ENCODE assay signal across 12 cellular contexts in the genomic region with DNA sequence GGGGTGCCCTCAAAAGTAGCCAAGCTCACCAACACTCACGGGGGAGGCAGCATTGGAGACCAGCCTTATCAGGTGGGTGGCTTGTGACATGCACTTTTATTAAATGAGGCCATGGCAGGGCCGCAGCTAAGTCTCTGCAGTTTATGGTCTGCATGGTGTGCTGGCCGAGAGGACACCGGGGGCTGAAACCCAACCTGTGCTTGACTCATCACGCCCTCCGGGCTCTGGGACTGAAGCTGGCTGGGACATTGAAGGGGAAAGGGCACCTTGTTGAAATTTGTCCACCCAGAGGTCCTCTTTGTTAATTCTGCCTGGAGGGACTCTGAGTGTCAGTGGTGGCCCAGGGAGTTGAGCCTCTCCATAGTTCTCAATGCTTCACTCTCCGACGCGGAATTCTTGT. TPM values are rescaled to one million over a fixed set of nuclear protein-coding genes. Genes with fewer than 3 reads are reported as not detected.
DNase-seq lines count a peak whose midpoint lies in the region; ATAC-seq and TF ChIP-seq lines count a peak whose summit lies in the region.
"Had no signal": no experiment of that assay in that cellular context is flagged by ENCODE, and none has a peak within 500 bp of the region (broad histone marks: within the 10 kb centered on the region; RNA-seq: fewer than 3 reads in every experiment).

No MANE protein-coding gene starts in this region.

- no peaks in the 10 kb centered on the region for H3K79me2 ChIP-seq in GM23248 (ENCODE audit: insufficient read depth)

- CTCF ChIA-PET in Panc1 (lab: Charles Lee), result interaction anchor here (0.5 to 1.4 kb wide), 8 partner anchors 9 to 545 kb away, joined by 3 to 9 read pairs (median 4); no protein-coding TSS in a partner anchor

- H3K27ac Mint-ChIP-seq in osteocyte (ENCODE audit: unreplicated experiment), result peak overlapping the region; percentile 75

- H2AFZ ChIP-seq in GM23248, result peak overlapping the region; percentile 92; the same call in 1 of the 2 replicates

- H3K9ac ChIP-seq in GM23248, result no peak overlapping the region

- no peak for TF ChIP-seq CTCF in Panc1 (IDR thresholded peaks at IDR 0.05)
- TF ChIP-seq CTCF in fibroblast of pulmonary artery (IDR thresholded peaks at IDR 0.05; ENCODE audit: low read length, missing control alignments), result no peak
- no peak for TF ChIP-seq CTCF in osteocyte (IDR thresholded peaks at IDR 0.05)

- WGBS in GM23248 (ENCODE audit: low coverage in 1 of 2, low lambda C conversion rate in 2 of 2, missing lambda C conversion rate in 2 of 2), 2 experiments, result 79 to 81% methylated on average over 9 of the region's 9 CpGs
- WGBS in aorta, 2 donors, result 54 to 59% methylated on average over 9 of the region's 9 CpGs

- DNase-seq in GM23248 (no peak), Panc1 (ENCODE audit: low read depth, low spot score) (no peak), fibroblast of pulmonary artery (ENCODE audit: low read depth) (no peak), osteocyte (ENCODE audit: extremely low spot score, unreplicated experiment) (no peak), aorta (no peak), NCI-H2227 (lab: John Stamatoyannopoulos, UW; ENCODE audit: unreplicated experiment) (no peak), cerebellum (ENCODE audit: low spot score) (no peak)
- no peak for DNase-seq in activated T-cell treated with anti-CD3 and anti-CD28 coated beads, Interleukin-2, amount 50 U/mL, for 48 hours
- DNase-seq: DMS79 treated with DMSO at 0.1 percent for 48 hours, NCI-H1105 treated with DMSO at 0.1 percent for 48 hours had no signal

- BruUV-seq in Panc1 (replicated peaks; lab: Mats Ljungman, UMichigan), result no TSS peak

- H3K27ac ChIP-seq in GM23248 (no peak overlapping the region), Panc1 (ENCODE audit: low read length) (no peak overlapping the region), aorta (ENCODE audit: low read depth in 1 of 2, low read length in 2 of 2) (no peak overlapping the region)

- H3K9me3 Mint-ChIP-seq in osteocyte (ENCODE audit: unreplicated experiment), result no peaks in the 10 kb centered on the region
- H3K9me3 Mint-ChIP-seq: activated T-helper 2 cell treated with anti-CD3 and anti-CD28 coated beads, Interferon-gamma antibody, Interleukin-2, Interleukin-4, amounts not matched to agents 10 μg/mL and 5 μg/mL and 100 μg/mL, durations not matched to agents 14 hours and 24 hours and 36 hours; T-cell had no signal

- no peaks in the 10 kb centered on the region for H3K36me3 ChIP-seq in GM23248 (ENCODE audit: low read depth)
- no peaks in the 10 kb centered on the region for H3K36me3 ChIP-seq in Panc1 (ENCODE audit: control insufficient read depth, insufficient read depth, low read length)
- no peaks in the 10 kb centered on the region for H3K36me3 ChIP-seq in aorta (ENCODE audit: control insufficient read depth in 1 of 2, insufficient read depth in 2 of 2, low read length in 1 of 2)

- H3K4me1 ChIP-seq in GM23248 (ENCODE audit: insufficient read depth) (0 out of 2 replicates have a peak, but pooled peaks cover 6% of the 10 kb centered on the region), Panc1 (ENCODE audit: control insufficient read depth, insufficient read depth, low read length) (peaks cover 6% of the 10 kb centered on the region), aorta (ENCODE audit: control insufficient read depth in 1 of 2, insufficient read depth in 2 of 2, low read length in 2 of 2) (no peaks in the 10 kb centered on the region)

- intact Hi-C loops in Panc1 (cut with micrococcal nuclease; ENCODE audit: unreplicated experiment), result loop anchor here (2.0 kb wide), 1 partner anchor 91 kb away; no protein-coding TSS in a partner anchor
- intact Hi-C loops in aorta (cut with DNase I), result loop anchor here (2.0 to 10.0 kb wide), 2 partner anchors 91 to 213 kb away; no protein-coding TSS in a partner anchor

- no peaks in the 10 kb centered on the region for H4K20me1 ChIP-seq in GM23248 (ENCODE audit: insufficient read depth)

- POLR2A ChIA-PET in Panc1 (lab: Charles Lee), result no interaction called here

- H3K27me3 ChIP-seq in GM23248 (replicated peaks; ENCODE audit: insufficient read depth) (peaks cover 18% of the 10 kb centered on the region; the same call in 1 of the 2 replicates), Panc1 (ENCODE audit: control insufficient read depth, insufficient read depth, low read length) (no peaks in the 10 kb centered on the region), aorta (ENCODE audit: control insufficient read depth in 1 of 2, insufficient read depth in 2 of 2, low read length in 1 of 2) (no peaks in the 10 kb centered on the region)

- ATAC-seq in Panc1 (peak; percentile 20; the same call in 1 of the 2 replicates), aorta (ENCODE audit: low FRiP score) (no peak)

- H3K4me2 ChIP-seq in GM23248 (ENCODE audit: unreplicated experiment), result peak overlapping the region; percentile 98

- H3K9me2 ChIP-seq in GM23248 (ENCODE audit: insufficient read depth), result no peaks in the 10 kb centered on the region

- in situ Hi-C loops in GM23248 (cut with MboI), result no loop called here
- in situ Hi-C loops in Panc1 (cut with HindIII; ENCODE audit: low pct_unique_long_range_greater_than_20kb, low sequenced_read_pairs), result no loop called here

- H3K36me3 Mint-ChIP-seq in osteocyte (ENCODE audit: unreplicated experiment), result peaks cover 3% of the 10 kb centered on the region
- H3K36me3 Mint-ChIP-seq: T-cell had no signal

- H3K4me3 ChIP-seq in GM23248 (peak overlapping the region; percentile 70; the same call in 1 of the 2 replicates), Panc1 (ENCODE audit: low read depth in 2 of 2, low read length in 2 of 2) (peak overlapping the region in 1 of 2 experiments; percentile 35; a peak in 1 of 4 replicates), fibroblast of pulmonary artery (replicated peaks; ENCODE audit: low read depth, low read length) (peak overlapping the region; percentile 43), aorta (ENCODE audit: low read length in 2 of 2) (no peak overlapping the region)

- H3K9me3 ChIP-seq in GM23248 (ENCODE audit: low read depth) (no peaks in the 10 kb centered on the region), Panc1 (ENCODE audit: control insufficient read depth, insufficient read depth, low read depth, low read length) (no peaks in the 10 kb centered on the region), aorta (ENCODE audit: control insufficient read depth, low read length) (no peaks in the 10 kb centered on the region)

- peak overlapping the region; percentile 68 for H3K4me3 Mint-ChIP-seq in osteocyte (ENCODE audit: unreplicated experiment)

- H3F3A ChIP-seq in GM23248 (ENCODE audit: insufficient read depth), result peaks cover 7% of the 10 kb centered on the region

- H3K4me1 Mint-ChIP-seq in osteocyte (ENCODE audit: unreplicated experiment), result peaks cover 20% of the 10 kb centered on the region

- peaks cover 27% of the 10 kb centered on the region for H3K27me3 Mint-ChIP-seq in osteocyte (ENCODE audit: unreplicated experiment)

RNA-seq across cellular contexts. Expression of gene NTSR2, which starts 17.7 kb away (rescaled TPM):
- total RNA-seq in GM23248 (2014; rRNA removed; shearing (Covaris generic)), result not detected in 2 replicates
- not detected in 2 replicates for polyA plus RNA-seq in GM23248 (2016; fragmentation: Nextera tagmentation; extraction: Ambion mirVana)
- 0.15 TPM for total RNA-seq in Panc1 (2021; ENCODE audit: unreplicated experiment)
- 0.15 TPM for polyA plus RNA-seq in Panc1 (2012; ENCODE audit: insufficient read length)
- not detected in 2 replicates for total RNA-seq in osteocyte
- not detected for total RNA-seq in aorta
- polyA plus RNA-seq in aorta, result not detected
- total RNA-seq in cerebellum, result 1.7 TPM
- total RNA-seq: activated T-helper 2 cell treated with anti-CD3 and anti-CD28 coated beads, Interferon-gamma antibody, Interleukin-2, Interleukin-4, amounts not matched to agents 10 μg/mL and 5 μg/mL and 100 μg/mL, durations not matched to agents 14 hours and 24 hours and 36 hours; T-cell had no signal

RNA-seq across cellular contexts. Expression of gene LPIN1, which starts 58.7 kb away (rescaled TPM):
- 11.3 and 12.6 TPM in 2 replicates for total RNA-seq in GM23248 (2014; rRNA removed; shearing (Covaris generic))
- polyA plus RNA-seq in GM23248 (2016; fragmentation: Nextera tagmentation; extraction: Ambion mirVana) (9.9 and 11.2 TPM in 2 replicates), aorta (10 to 100 TPM in 1 of 2 donors, 1 to 10 TPM in 1; 4.4 to 13.3 TPM)
- total RNA-seq in Panc1 (2021; ENCODE audit: unreplicated experiment) (51.8 TPM), osteocyte (24.1 and 26.7 TPM in 2 replicates), aorta (10 to 100 TPM; 32.8 to 54.0 TPM), cerebellum (45.2 TPM)
- 23.0 TPM for polyA plus RNA-seq in Panc1 (2012; ENCODE audit: insufficient read length)

Comparison
In these comparisons a context has a peak if more than half of its experiments do, and no peak if none do; other contexts are left out.
1. H3K4me3 ChIP-seq: peak in GM23248 (single experiment) and fibroblast of pulmonary artery (single experiment); none in aorta (0 of 2).